ENCODE assay signal across 1 cellular context in the genomic region with DNA sequence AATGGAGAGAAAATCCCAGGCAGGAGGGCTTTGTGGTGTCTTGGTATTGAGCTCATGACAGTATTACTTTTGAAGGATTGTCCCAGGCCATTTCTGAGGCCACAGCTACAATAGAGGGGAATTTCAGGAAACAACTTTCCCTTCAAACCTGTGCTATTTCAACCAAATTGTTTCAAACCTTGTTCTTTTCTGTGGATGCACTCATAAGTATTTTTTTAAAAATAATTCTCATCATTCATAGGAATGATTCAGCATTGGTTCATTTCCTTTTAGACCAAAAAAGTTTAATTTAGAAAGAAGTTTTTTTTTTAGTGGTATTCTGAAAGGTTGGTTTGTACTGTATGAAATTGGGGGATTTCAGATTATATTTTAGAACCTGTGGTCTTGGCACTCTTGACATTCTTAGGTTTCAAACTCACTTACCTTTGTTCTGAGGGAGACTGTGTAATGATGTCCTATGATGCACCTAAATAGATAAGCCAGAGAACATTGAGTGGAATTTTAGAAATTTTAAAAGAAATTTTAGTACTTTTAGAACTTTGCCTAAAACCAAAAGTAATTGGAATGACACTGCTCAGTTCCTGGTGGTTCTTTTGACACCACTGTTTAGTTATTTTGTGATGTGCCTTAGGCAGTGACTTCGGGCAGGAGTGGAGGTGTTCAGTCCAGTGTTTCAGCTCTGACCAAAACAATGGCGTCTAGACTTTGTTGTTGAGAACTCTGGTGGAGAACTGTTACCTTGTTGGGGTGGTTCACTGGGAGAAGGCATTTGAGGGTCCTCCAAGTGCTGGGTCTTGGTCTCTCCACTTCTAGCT.
TF ChIP-seq lines count a peak whose summit lies in the region.

No MANE protein-coding gene starts in this region.

TF ChIP-seq in SK-N-SH, 30 proteins besides CTCF, POLR2A, EP300 and RAD21 (continued from another document):
- TF ChIP-seq, protein P1, sequence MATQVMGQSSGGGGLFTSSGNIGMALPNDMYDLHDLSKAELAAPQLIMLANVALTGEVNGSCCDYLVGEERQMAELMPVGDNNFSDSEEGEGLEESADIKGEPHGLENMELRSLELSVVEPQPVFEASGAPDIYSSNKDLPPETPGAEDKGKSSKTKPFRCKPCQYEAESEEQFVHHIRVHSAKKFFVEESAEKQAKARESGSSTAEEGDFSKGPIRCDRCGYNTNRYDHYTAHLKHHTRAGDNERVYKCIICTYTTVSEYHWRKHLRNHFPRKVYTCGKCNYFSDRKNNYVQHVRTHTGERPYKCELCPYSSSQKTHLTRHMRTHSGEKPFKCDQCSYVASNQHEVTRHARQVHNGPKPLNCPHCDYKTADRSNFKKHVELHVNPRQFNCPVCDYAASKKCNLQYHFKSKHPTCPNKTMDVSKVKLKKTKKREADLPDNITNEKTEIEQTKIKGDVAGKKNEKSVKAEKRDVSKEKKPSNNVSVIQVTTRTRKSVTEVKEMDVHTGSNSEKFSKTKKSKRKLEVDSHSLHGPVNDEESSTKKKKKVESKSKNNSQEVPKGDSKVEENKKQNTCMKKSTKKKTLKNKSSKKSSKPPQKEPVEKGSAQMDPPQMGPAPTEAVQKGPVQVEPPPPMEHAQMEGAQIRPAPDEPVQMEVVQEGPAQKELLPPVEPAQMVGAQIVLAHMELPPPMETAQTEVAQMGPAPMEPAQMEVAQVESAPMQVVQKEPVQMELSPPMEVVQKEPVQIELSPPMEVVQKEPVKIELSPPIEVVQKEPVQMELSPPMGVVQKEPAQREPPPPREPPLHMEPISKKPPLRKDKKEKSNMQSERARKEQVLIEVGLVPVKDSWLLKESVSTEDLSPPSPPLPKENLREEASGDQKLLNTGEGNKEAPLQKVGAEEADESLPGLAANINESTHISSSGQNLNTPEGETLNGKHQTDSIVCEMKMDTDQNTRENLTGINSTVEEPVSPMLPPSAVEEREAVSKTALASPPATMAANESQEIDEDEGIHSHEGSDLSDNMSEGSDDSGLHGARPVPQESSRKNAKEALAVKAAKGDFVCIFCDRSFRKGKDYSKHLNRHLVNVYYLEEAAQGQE (IDR thresholded peaks at IDR 0.05; ENCODE audit: low read depth, low read length): no peak
- TF ChIP-seq ELF1 (IDR thresholded peaks at IDR 0.05) (no peak), TAF1 (IDR thresholded peaks at IDR 0.05; ENCODE audit: borderline replicate concordance, low read depth, low read length) (no peak), FOXJ3 (CRISPR knock-in tag; IDR thresholded peaks at IDR 0.05) (no peak), YY1 (IDR thresholded peaks at IDR 0.05; ENCODE audit: low read depth) (no peak), NFIC (IDR thresholded peaks at IDR 0.05; ENCODE audit: borderline replicate concordance) (peak; percentile 43; the same call in 1 of the 2 replicates), MXI1 (IDR thresholded peaks at IDR 0.05; ENCODE audit: low read depth, low read length) (no peak), TCF12 (IDR thresholded peaks at IDR 0.05) (peak; percentile 58), POLR2AphosphoS5 (IDR thresholded peaks at IDR 0.05; ENCODE audit: low read depth, low read length) (no peak; the same call in 1 of the 2 replicates), MEF2A (IDR thresholded peaks at IDR 0.05; ENCODE audit: borderline replicate concordance, low read depth) (peak; percentile 76), NRF1 (IDR thresholded peaks at IDR 0.05; ENCODE audit: low read depth, low read length) (no peak)
- TF ChIP-seq, protein P2, sequence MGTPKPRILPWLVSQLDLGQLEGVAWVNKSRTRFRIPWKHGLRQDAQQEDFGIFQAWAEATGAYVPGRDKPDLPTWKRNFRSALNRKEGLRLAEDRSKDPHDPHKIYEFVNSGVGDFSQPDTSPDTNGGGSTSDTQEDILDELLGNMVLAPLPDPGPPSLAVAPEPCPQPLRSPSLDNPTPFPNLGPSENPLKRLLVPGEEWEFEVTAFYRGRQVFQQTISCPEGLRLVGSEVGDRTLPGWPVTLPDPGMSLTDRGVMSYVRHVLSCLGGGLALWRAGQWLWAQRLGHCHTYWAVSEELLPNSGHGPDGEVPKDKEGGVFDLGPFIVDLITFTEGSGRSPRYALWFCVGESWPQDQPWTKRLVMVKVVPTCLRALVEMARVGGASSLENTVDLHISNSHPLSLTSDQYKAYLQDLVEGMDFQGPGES (IDR thresholded peaks at IDR 0.05; ENCODE audit: low read depth, low read length): no peak
- TF ChIP-seq, protein P3, sequence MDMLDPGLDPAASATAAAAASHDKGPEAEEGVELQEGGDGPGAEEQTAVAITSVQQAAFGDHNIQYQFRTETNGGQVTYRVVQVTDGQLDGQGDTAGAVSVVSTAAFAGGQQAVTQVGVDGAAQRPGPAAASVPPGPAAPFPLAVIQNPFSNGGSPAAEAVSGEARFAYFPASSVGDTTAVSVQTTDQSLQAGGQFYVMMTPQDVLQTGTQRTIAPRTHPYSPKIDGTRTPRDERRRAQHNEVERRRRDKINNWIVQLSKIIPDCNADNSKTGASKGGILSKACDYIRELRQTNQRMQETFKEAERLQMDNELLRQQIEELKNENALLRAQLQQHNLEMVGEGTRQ (IDR thresholded peaks at IDR 0.05; ENCODE audit: borderline replicate concordance, low read depth, low read length): no peak
- TF ChIP-seq, protein P4, sequence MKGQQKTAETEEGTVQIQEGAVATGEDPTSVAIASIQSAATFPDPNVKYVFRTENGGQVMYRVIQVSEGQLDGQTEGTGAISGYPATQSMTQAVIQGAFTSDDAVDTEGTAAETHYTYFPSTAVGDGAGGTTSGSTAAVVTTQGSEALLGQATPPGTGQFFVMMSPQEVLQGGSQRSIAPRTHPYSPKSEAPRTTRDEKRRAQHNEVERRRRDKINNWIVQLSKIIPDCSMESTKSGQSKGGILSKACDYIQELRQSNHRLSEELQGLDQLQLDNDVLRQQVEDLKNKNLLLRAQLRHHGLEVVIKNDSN (IDR thresholded peaks at IDR 0.05; ENCODE audit: borderline replicate concordance, low read depth): no peak
- TF ChIP-seq, protein P5, sequence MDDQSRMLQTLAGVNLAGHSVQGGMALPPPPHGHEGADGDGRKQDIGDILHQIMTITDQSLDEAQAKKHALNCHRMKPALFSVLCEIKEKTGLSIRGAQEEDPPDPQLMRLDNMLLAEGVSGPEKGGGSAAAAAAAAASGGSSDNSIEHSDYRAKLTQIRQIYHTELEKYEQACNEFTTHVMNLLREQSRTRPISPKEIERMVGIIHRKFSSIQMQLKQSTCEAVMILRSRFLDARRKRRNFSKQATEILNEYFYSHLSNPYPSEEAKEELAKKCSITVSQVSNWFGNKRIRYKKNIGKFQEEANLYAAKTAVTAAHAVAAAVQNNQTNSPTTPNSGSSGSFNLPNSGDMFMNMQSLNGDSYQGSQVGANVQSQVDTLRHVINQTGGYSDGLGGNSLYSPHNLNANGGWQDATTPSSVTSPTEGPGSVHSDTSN (IDR thresholded peaks at IDR 0.05): peak; percentile 8
